ENCODE assay signal across 1 cellular context in genomic region chr3:18135083-18135814, GRCh38.
TF ChIP-seq lines count a peak whose summit lies in the region.

No MANE protein-coding gene starts in this region.

TF ChIP-seq in SK-N-SH, 30 proteins besides CTCF, POLR2A, EP300 and RAD21 (continued from another document):
- TF ChIP-seq IRF3 (IDR thresholded peaks at IDR 0.05; ENCODE audit: low read depth, low read length): no peak
- TF ChIP-seq TEAD4 (IDR thresholded peaks at IDR 0.05; ENCODE audit: borderline replicate concordance, insufficient read depth): no peak
- TF ChIP-seq NFIC (IDR thresholded peaks at IDR 0.05; ENCODE audit: borderline replicate concordance): no peak
- TF ChIP-seq FOSL2 (IDR thresholded peaks at IDR 0.05; ENCODE audit: borderline replicate concordance, low read depth): no peak
- no peak for TF ChIP-seq MXI1 (IDR thresholded peaks at IDR 0.05; ENCODE audit: low read depth, low read length)
- no peak for TF ChIP-seq GATA2 (CRISPR knock-in tag; IDR thresholded peaks at IDR 0.05)
- TF ChIP-seq USF1 (IDR thresholded peaks at IDR 0.05; ENCODE audit: borderline replicate concordance, low read depth): no peak
